In genomic region chr6:7442467-7442866, GRCh38 we compare ENCODE assay signal across 10 cellular contexts. TPM values are rescaled to one million over a fixed set of nuclear protein-coding genes. Genes with fewer than 3 reads are reported as not detected.
"Had no signal": no experiment of that assay in that cellular context is flagged by ENCODE, and none has a peak within 500 bp of the region (broad histone marks: within the 10 kb centered on the region; RNA-seq: fewer than 3 reads in every experiment).

No MANE protein-coding gene starts in this region.

- H3K4me3 ChIP-seq: GM23338 had no signal

- ATAC-seq: GM23338, HepG2 had no signal

- H3K27me3 Mint-ChIP-seq: IgD-negative memory B cell had no signal

- H3K4me3 Mint-ChIP-seq: GM23338, H9, IgD-negative memory B cell had no signal

- DNase-seq: H9, HCEC 1CT, KBM-7 had no signal

- FAIRE-seq: H1, H54, HepG2 had no signal

- H3K27ac Mint-ChIP-seq: GM23338, H9, IgD-negative memory B cell had no signal

- H3K27ac ChIP-seq: HL-60, KMS-11 had no signal

- H3K36me3 Mint-ChIP-seq: IgD-negative memory B cell had no signal

RNA-seq across cellular contexts. Expression of gene CAGE1, which starts 52.9 kb away (rescaled TPM):
- polyA plus RNA-seq: GM23338, H1, IgD-negative memory B cell had no signal
